Comparison of ENCODE assay signal across 33 cellular contexts in genomic region chr20:15327123-15327522, GRCh38.
"Had no signal": no experiment of that assay in that cellular context is flagged by ENCODE, and none has a peak within 500 bp of the region (broad histone marks: within the 10 kb centered on the region; RNA-seq: fewer than 3 reads in every experiment).

No MANE protein-coding gene starts in this region.

- DNase-seq: activated B cell treated with CpG ODN at 0.5 μM for 24 hours; activated CD4-positive, alpha-beta memory T cell treated with anti-CD3 and anti-CD28 coated beads for 36 hours; activated CD4-positive, alpha-beta T cell treated with anti-CD3 and anti-CD28 coated beads for 4 hours; activated CD4-positive, alpha-beta T cell treated with anti-CD3 and anti-CD28 coated beads, Interleukin-2, amount 10 ng/mL, durations not matched to agents 24 days and 14 days; activated CD4-positive, alpha-beta T cell treated with anti-CD3 and anti-CD28 coated beads, Interleukin-2, amount 50 U/mL, for 1 hour; activated CD4-positive, alpha-beta T cell treated with anti-CD3 and anti-CD28 coated beads, Interleukin-2, amount 50 U/mL, for 4 hours; activated CD4-positive, CD25-positive, alpha-beta regulatory T cell treated with anti-CD3 and anti-CD28 coated beads, Interleukin-2, amount 50 U/mL, for 72 hours; activated CD8-positive, alpha-beta memory T cell treated with anti-CD3 and anti-CD28 coated beads, Interleukin-2, amount 50 U/mL, for 4 hours; activated CD8-positive, alpha-beta T cell treated with anti-CD3 and anti-CD28 coated beads for 36 hours; activated effector memory CD4-positive, alpha-beta T cell treated with anti-CD3 and anti-CD28 coated beads, Interleukin-2, amount 50 U/mL, for 16 hours; activated gamma-delta T cell treated with Interleukin-2 at 50 U/mL for 16 hours; activated naive CD4-positive, alpha-beta T cell; activated naive CD4-positive, alpha-beta T cell treated with anti-CD3 and anti-CD28 coated beads for 36 hours; activated naive CD4-positive, alpha-beta T cell treated with anti-CD3 and anti-CD28 coated beads, Interleukin-2, amount 50 U/mL, for 16 hours; activated naive CD8-positive, alpha-beta T cell treated with anti-CD3 and anti-CD28 coated beads for 36 hours; activated T-cell treated with anti-CD3 and anti-CD28 coated beads for 4 hours; activated T-cell treated with anti-CD3 and anti-CD28 coated beads, Interleukin-2, amount 50 U/mL, for 1 hour; activated T-cell treated with anti-CD3 and anti-CD28 coated beads, Interleukin-2, amount 50 U/mL, for 4 hours; activated T-cell treated with anti-CD3 and anti-CD28 coated beads, Interleukin-2, amount 50 U/mL, for 72 hours; adrenal gland; amniotic stem cell; aorta; body of pancreas; brain microvascular endothelial cell; central memory CD4-positive, alpha-beta T cell; T-helper 2 cell; T-helper 9 cell had no signal

- H3K27ac ChIP-seq: adrenal gland, body of pancreas, brain microvascular endothelial cell, VCaP had no signal

- H3K9me3 ChIP-seq: adrenal gland, body of pancreas, breast epithelium had no signal

- FAIRE-seq: astrocyte, TTC549 had no signal

- H3K36me3 ChIP-seq: adrenal gland, brain microvascular endothelial cell, breast epithelium had no signal

- H3K4me1 ChIP-seq: adrenal gland, body of pancreas, breast epithelium had no signal

- H3K4me3 ChIP-seq: adrenal gland, body of pancreas, breast epithelium had no signal

- ATAC-seq: activated CD8-positive, alpha-beta T cell treated with anti-CD3 and anti-CD28 coated beads for 36 hours; activated naive CD4-positive, alpha-beta T cell treated with anti-CD3 and anti-CD28 coated beads, Interleukin-2, amount 50 U/mL, for 72 hours; activated T-cell treated with anti-CD3 and anti-CD28 coated beads, Interleukin-2, amount 50 U/mL, for 4 hours; activated T-cell treated with anti-CD3 and anti-CD28 coated beads, Interleukin-2, amount 50 U/mL, for 72 hours; activated T-helper 17 cell treated with anti-CD3 and anti-CD28 coated beads, Interleukin-2, amount 50 U/mL, for 72 hours; body of pancreas had no signal

- H3K27me3 ChIP-seq: adrenal gland, body of pancreas, brain microvascular endothelial cell, breast epithelium had no signal
